ENCODE assay signal across 32 cellular contexts in the genomic region with DNA sequence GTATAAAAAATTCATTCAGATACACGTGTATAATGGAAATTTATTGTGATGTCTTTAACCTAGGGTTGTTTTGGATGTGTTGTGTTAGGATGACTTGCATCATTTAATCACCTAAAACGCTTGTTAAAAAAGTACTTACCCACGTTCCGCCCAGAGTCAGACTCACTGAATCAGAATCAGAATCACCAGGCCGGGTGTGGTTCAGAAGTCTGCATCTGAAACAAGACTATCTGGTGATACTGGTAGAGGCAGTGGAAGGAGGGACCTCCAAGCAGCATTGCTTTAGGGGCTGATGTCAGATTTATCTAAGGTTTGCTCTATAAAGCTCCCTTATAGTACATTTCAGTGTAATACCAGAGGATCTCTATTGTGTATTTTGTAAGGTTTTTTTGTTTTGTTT.
"Had no signal": no experiment of that assay in that cellular context is flagged by ENCODE, and none has a peak within 500 bp of the region (broad histone marks: within the 10 kb centered on the region; RNA-seq: fewer than 3 reads in every experiment).

No MANE protein-coding gene starts in this region.

- DNase-seq: naive B cell; naive thymus-derived CD8-positive, alpha-beta T cell; nephron progenitor cell; occipital lobe; ovary; posterior cingulate gyrus; psoas muscle; right cardiac atrium; spleen; stimulated activated CD4-positive, alpha-beta T cell treated with anti-CD3 and anti-CD28 coated beads, Interleukin-12 subunit alpha, Interleukin-12 subunit beta, amount 100 ng/mL, for 4 hours; stimulated activated CD4-positive, alpha-beta T cell treated with anti-CD3 and anti-CD28 coated beads, Interleukin-1b, Interleukin-23, amount 100 ng/mL, for 48 hours; stimulated activated CD4-positive, alpha-beta T cell treated with anti-CD3 and anti-CD28 coated beads, Interleukin-4, amount 100 ng/mL, for 1 hour; stimulated activated CD4-positive, alpha-beta T cell treated with anti-CD3 and anti-CD28 coated beads, Interleukin-4, amount 100 ng/mL, for 4 hours; stimulated activated CD8-positive, alpha-beta memory T cell treated with anti-CD3 and anti-CD28 coated beads, Interleukin-4, amount 100 ng/mL, for 48 hours; stimulated activated naive CD4-positive, alpha-beta T cell; stimulated activated naive CD8-positive, alpha-beta T cell treated with anti-CD3 and anti-CD28 coated beads, Interleukin-15, amount 100 ng/mL, for 72 hours; stimulated activated naive CD8-positive, alpha-beta T cell treated with anti-CD3 and anti-CD28 coated beads, Interleukin-15, Interleukin-2, amounts not matched to agents 100 U/mL and 50 U/mL, for 24 hours; substantia nigra; testis; trophoblast cell; upper lobe of right lung; uterus had no signal

- H3K9me3 Mint-ChIP-seq: natural killer cell treated with Interleukin-12 subunit alpha and Interleukin-12 subunit beta and Interleukin-15 and Interleukin-18, amount 100 ng/mL, for 72 hours; stimulated activated memory B cell treated with anti-CD40 and anti-IgM and Interleukin-4, amounts not matched to agents 10 μg/mL and 1 μg/mL and 100 μg/mL, for 72 hours had no signal

- H3K9ac ChIP-seq: parathyroid adenoma had no signal

- H3K36me3 ChIP-seq: ovary, spleen, suprapubic skin, tibial nerve, upper lobe of right lung, uterus had no signal

- H3K36me3 Mint-ChIP-seq: naive B cell; naive thymus-derived CD8-positive, alpha-beta T cell; natural killer cell treated with Interleukin-12 subunit alpha and Interleukin-12 subunit beta and Interleukin-15 and Interleukin-18, amount 100 ng/mL, for 72 hours; stimulated activated memory B cell treated with anti-CD40 and anti-IgM and Interleukin-4, amounts not matched to agents 10 μg/mL and 1 μg/mL and 100 μg/mL, for 72 hours had no signal

- H3K27me3 ChIP-seq: ovary, spleen, suprapubic skin, testis, tibial nerve, upper lobe of right lung, uterus had no signal

- H3K4me3 ChIP-seq: ovary, psoas muscle, skin epidermis, smooth muscle cell, spleen, suprapubic skin, testis, tibial nerve, upper lobe of right lung, uterus had no signal

- H3K27ac ChIP-seq: ovary, parathyroid adenoma, psoas muscle, spleen, suprapubic skin, testis, tibial nerve, upper lobe of right lung, uterus had no signal

- H3K9me3 ChIP-seq: ovary, psoas muscle, suprapubic skin, testis, tibial nerve, upper lobe of right lung, uterus had no signal

- H3K79me2 ChIP-seq: parathyroid adenoma had no signal

- H3K4me2 ChIP-seq: smooth muscle cell had no signal

- ATAC-seq: naive thymus-derived CD8-positive, alpha-beta T cell; natural killer cell treated with Interleukin-12 subunit alpha and Interleukin-12 subunit beta and Interleukin-15 and Interleukin-18, amount 100 ng/mL, for 72 hours; psoas muscle; right cardiac atrium; sciatic nerve; stimulated activated memory B cell treated with anti-CD40 and anti-IgM and Interleukin-4, amounts not matched to agents 10 μg/mL and 1 μg/mL and 100 μg/mL, for 72 hours; stimulated activated naive CD8-positive, alpha-beta T cell treated with anti-CD3 and anti-CD28 coated beads, Interleukin-15, amount 100 ng/mL, for 72 hours; stimulated activated naive CD8-positive, alpha-beta T cell treated with anti-CD3 and anti-CD28 coated beads, Interleukin-15, Interleukin-2, amounts not matched to agents 100 U/mL and 50 U/mL, for 24 hours; upper lobe of right lung had no signal

- H3K27ac Mint-ChIP-seq: naive B cell; naive thymus-derived CD8-positive, alpha-beta T cell; natural killer cell treated with Interleukin-12 subunit alpha and Interleukin-12 subunit beta and Interleukin-15 and Interleukin-18, amount 100 ng/mL, for 72 hours; nephron progenitor cell; progenitor cell of endocrine pancreas; stimulated activated memory B cell treated with anti-CD40 and anti-IgM and Interleukin-4, amounts not matched to agents 10 μg/mL and 1 μg/mL and 100 μg/mL, for 72 hours; stimulated activated naive CD8-positive, alpha-beta T cell treated with anti-CD3 and anti-CD28 coated beads, Interleukin-15, amount 100 ng/mL, for 72 hours had no signal

- H3K4me1 Mint-ChIP-seq: naive B cell; naive thymus-derived CD8-positive, alpha-beta T cell; nephron progenitor cell; neural crest cell; stimulated activated memory B cell treated with anti-CD40 and anti-IgM and Interleukin-4, amounts not matched to agents 10 μg/mL and 1 μg/mL and 100 μg/mL, for 72 hours; stimulated activated naive CD8-positive, alpha-beta T cell treated with anti-CD3 and anti-CD28 coated beads, Interleukin-15, amount 100 ng/mL, for 72 hours had no signal

- H3K4me1 ChIP-seq: parathyroid adenoma, psoas muscle, spleen, suprapubic skin, testis, tibial nerve, upper lobe of right lung, uterus had no signal

- H3K4me3 Mint-ChIP-seq: naive B cell; naive thymus-derived CD8-positive, alpha-beta T cell; natural killer cell treated with Interleukin-12 subunit alpha and Interleukin-12 subunit beta and Interleukin-15 and Interleukin-18, amount 100 ng/mL, for 72 hours; nephron progenitor cell; neural crest cell; stimulated activated memory B cell treated with anti-CD40 and anti-IgM and Interleukin-4, amounts not matched to agents 10 μg/mL and 1 μg/mL and 100 μg/mL, for 72 hours; stimulated activated naive CD8-positive, alpha-beta T cell treated with anti-CD3 and anti-CD28 coated beads, Interleukin-15, amount 100 ng/mL, for 72 hours had no signal

- H3K27me3 Mint-ChIP-seq: naive B cell; naive thymus-derived CD8-positive, alpha-beta T cell; progenitor cell of endocrine pancreas; stimulated activated memory B cell treated with anti-CD40 and anti-IgM and Interleukin-4, amounts not matched to agents 10 μg/mL and 1 μg/mL and 100 μg/mL, for 72 hours; stimulated activated naive CD8-positive, alpha-beta T cell treated with anti-CD3 and anti-CD28 coated beads, Interleukin-15, amount 100 ng/mL, for 72 hours had no signal

- H2AFZ ChIP-seq: parathyroid adenoma had no signal
